23 cellular contexts compared by ENCODE assay signal in genomic region chr3:152857082-152857481, GRCh38. TPM values are rescaled to one million over a fixed set of nuclear protein-coding genes. Genes with fewer than 3 reads are reported as not detected.
DNase-seq lines count a peak whose midpoint lies in the region; ATAC-seq, FAIRE-seq and TF ChIP-seq lines count a peak whose summit lies in the region.
"Had no signal": no experiment of that assay in that cellular context is flagged by ENCODE, and none has a peak within 500 bp of the region (broad histone marks: within the 10 kb centered on the region; RNA-seq: fewer than 3 reads in every experiment).

No MANE protein-coding gene starts in this region.

- H3K79me2 ChIP-seq in GM23248 (ENCODE audit: insufficient read depth): no peaks in the 10 kb centered on the region
- no peaks in the 10 kb centered on the region for H3K79me2 ChIP-seq in K562 (ENCODE audit: control insufficient read depth, insufficient read depth, low read length)

- peak in 1 of 2 experiments; percentile 2; a peak in 1 of 4 replicates for TF ChIP-seq RAD21 in K562 (CRISPR knock-in tag; conservative IDR thresholded peaks at IDR 0.05 in 1 of 2, IDR thresholded peaks at IDR 0.05 in 1 of 2)

- H3F3A ChIP-seq in GM23248 (ENCODE audit: insufficient read depth): no peaks in the 10 kb centered on the region

- H3K9ac ChIP-seq in GM23248: no peak overlapping the region
- H3K9ac ChIP-seq in K562 (ENCODE audit: insufficient read depth in 1 of 2, low read depth in 2 of 2, low read length in 2 of 2): no peak overlapping the region
- H3K9ac ChIP-seq: SK-N-SH had no signal

- TF ChIP-seq POLR2A in K562 (conservative IDR thresholded peaks at IDR 0.05): no peak

- no TSS peak for BruUV-seq in K562 (replicated peaks; lab: Mats Ljungman, UMichigan)

- H3K4me2 ChIP-seq in GM23248 (ENCODE audit: unreplicated experiment): no peak overlapping the region
- H3K4me2 ChIP-seq in K562 (ENCODE audit: insufficient read depth, low read length): no peak overlapping the region
- H3K4me2 ChIP-seq: SK-N-SH had no signal

- H3K27ac ChIP-seq in C4-2B: peak overlapping the region; percentile 20; the same call in 1 of the 2 replicates
- no peak overlapping the region for H3K27ac ChIP-seq in GM23248
- H3K27ac ChIP-seq in K562 (ENCODE audit: extremely low read depth, low read depth, low read length): no peak overlapping the region
- no peak overlapping the region for H3K27ac ChIP-seq in lung (ENCODE audit: low read depth in 1 of 2, low read length in 1 of 2)
- no peak overlapping the region for H3K27ac ChIP-seq in RWPE1
- H3K27ac ChIP-seq: dorsolateral prefrontal cortex, epithelial cell of prostate, gastrocnemius medialis, Peyer's patch, tibial nerve had no signal

- H3K9me3 ChIP-seq in GM23248 (ENCODE audit: low read depth) (no peaks in the 10 kb centered on the region), K562 (replicated peaks; ENCODE audit: control insufficient read depth, insufficient read depth, low read depth, low read length) (no peaks in the 10 kb centered on the region), lung (ENCODE audit: control insufficient read depth in 2 of 2, insufficient read depth in 1 of 2, low read length in 1 of 2) (peaks cover 0 to 2% of the 10 kb centered on the region in 2 donors)
- H3K9me3 ChIP-seq: gastrocnemius medialis, Peyer's patch, SK-N-SH had no signal

- intact Hi-C loops in K562 (cut with micrococcal nuclease): no loop called here

- 79 to 100% methylated on average over 1 of the region's 1 CpG for WGBS in GM23248 (ENCODE audit: low coverage in 1 of 2, low lambda C conversion rate in 2 of 2, missing lambda C conversion rate in 2 of 2), 2 experiments
- 36% methylated on average over 1 of the region's 1 CpG for WGBS in K562 (ENCODE audit: insufficient coverage, low coverage, missing lambda C conversion rate)
- 88 to 92% methylated on average over 1 of the region's 1 CpG for WGBS in lung, 2 donors

- peak; percentile 25 for TF ChIP-seq EP300 in K562 (IDR thresholded peaks at IDR 0.05; ENCODE audit: low read length)

- peak; percentile 98 for ATAC-seq in K562
- ATAC-seq in lung (ENCODE audit: insufficient read depth, low FRiP score): peak; percentile 68
- ATAC-seq in GM21737 (IDR thresholded peaks at IDR 0.05; ENCODE audit: unreplicated experiment): no peak
- ATAC-seq in GM21526 (IDR thresholded peaks at IDR 0.05; ENCODE audit: low FRiP score, unreplicated experiment): no peak
- ATAC-seq: gastrocnemius medialis had no signal

- FAIRE-seq in K562 (lab: Jason Lieb, UNC): peak; percentile 86
- FAIRE-seq: H1 had no signal

- CTCF ChIA-PET in K562 (lab: Yijun Ruan, JAX; ENCODE audit: low intra/inter-chr PET ratio) (no interaction called here), RWPE1 (lab: Yijun Ruan, JAX) (no interaction called here)

- no peaks in the 10 kb centered on the region for H3K27me3 ChIP-seq in GM23248 (replicated peaks; ENCODE audit: insufficient read depth)
- H3K27me3 ChIP-seq in K562 (ENCODE audit: control insufficient read depth in 2 of 2, insufficient read depth in 2 of 2, low read length in 2 of 2): no peaks in the 10 kb centered on the region
- no peaks in the 10 kb centered on the region for H3K27me3 ChIP-seq in lung (ENCODE audit: control insufficient read depth, insufficient read depth)
- H3K27me3 ChIP-seq: dorsolateral prefrontal cortex, gastrocnemius medialis, Peyer's patch, tibial nerve had no signal

- H4K20me1 ChIP-seq in GM23248 (ENCODE audit: insufficient read depth) (no peaks in the 10 kb centered on the region), K562 (replicated peaks; ENCODE audit: control insufficient read depth, insufficient read depth, low read length) (no peaks in the 10 kb centered on the region)

- H3K36me3 ChIP-seq in GM23248 (ENCODE audit: low read depth) (no peaks in the 10 kb centered on the region), K562 (ENCODE audit: control insufficient read depth, insufficient read depth, low read length) (no peaks in the 10 kb centered on the region), lung (ENCODE audit: control insufficient read depth in 2 of 2, insufficient read depth in 2 of 2, low read length in 2 of 2) (no peaks in the 10 kb centered on the region)
- H3K36me3 ChIP-seq: gastrocnemius medialis, Peyer's patch, tibial nerve had no signal

- no peak overlapping the region for H2AFZ ChIP-seq in GM23248
- peak overlapping the region; percentile 18; the same call in 1 of the 2 replicates for H2AFZ ChIP-seq in K562 (ENCODE audit: low read depth, low read length)

- H3K4me1 ChIP-seq in GM23248 (ENCODE audit: insufficient read depth) (no peaks in the 10 kb centered on the region), K562 (replicated peaks in 1 of 2; ENCODE audit: control insufficient read depth in 2 of 2, insufficient read depth in 2 of 2, low read length in 2 of 2) (peaks cover 0 to 5% of the 10 kb centered on the region in 2 experiments; a peak in 2 of 5 replicates), lung (ENCODE audit: control insufficient read depth in 2 of 2, insufficient read depth in 2 of 2, low read length in 2 of 2) (no peaks in the 10 kb centered on the region)
- H3K4me1 ChIP-seq: gastrocnemius medialis, Peyer's patch had no signal

- POLR2A ChIA-PET in K562 (lab: Yijun Ruan, JAX): interaction anchor here (0.8 to 1.2 kb wide), 5 partner anchors 13 to 31 kb away, joined by 3 to 6 read pairs (median 4); no protein-coding TSS in a partner anchor
- POLR2A ChIA-PET in RWPE1 (lab: Yijun Ruan, JAX; ENCODE audit: low non-redundant PET): no interaction called here

- no peak overlapping the region for H3K4me3 ChIP-seq in GM23248
- H3K4me3 ChIP-seq in K562: no peak overlapping the region
- H3K4me3 ChIP-seq in lung: no peak overlapping the region
- H3K4me3 ChIP-seq: dorsolateral prefrontal cortex, gastrocnemius medialis, Peyer's patch, tibial nerve had no signal

- in situ Hi-C loops in GM23248 (cut with MboI): no loop called here
- in situ Hi-C loops in K562 (cut with MboI): no loop called here

- no peaks in the 10 kb centered on the region for H3K9me1 ChIP-seq in K562 (ENCODE audit: control insufficient read depth, insufficient read depth, low read length)

- no peaks in the 10 kb centered on the region for H3K9me2 ChIP-seq in GM23248 (ENCODE audit: insufficient read depth)
- H3K9me2 ChIP-seq: SK-N-SH had no signal

- peak; percentile 14 for DNase-seq in GM23248
- DNase-seq in K562 (ENCODE audit: extremely low read depth in 1 of 4, low spot score in 3 of 4): peak in 2 of 4 experiments; percentile 21 to 62
- peak; percentile 30 for DNase-seq in lung (ENCODE audit: low spot score)
- DNase-seq in activated CD4-positive, CD25-positive, alpha-beta regulatory T cell treated with anti-CD3 and anti-CD28 coated beads, Interleukin-2, amount 50 U/mL, for 72 hours: no peak
- no peak for DNase-seq in RWPE1 (ENCODE audit: low spot score)
- DNase-seq: activated CD4-positive, alpha-beta T cell treated with anti-CD3 and anti-CD28 coated beads for 48 hours; activated CD8-positive, alpha-beta memory T cell treated with anti-CD3 and anti-CD28 coated beads, Interleukin-2, amount 50 U/mL, for 4 hours; activated effector memory CD4-positive, alpha-beta T cell treated with anti-CD3 and anti-CD28 coated beads, Interleukin-2, amount 50 U/mL, for 16 hours; dorsolateral prefrontal cortex; gastrocnemius medialis; IMR-90; kidney glomerular epithelial cell; NCI-H187; NCI-H345; Peyer's patch; SK-N-SH; stimulated activated naive CD4-positive, alpha-beta T cell had no signal

- TF ChIP-seq CTCF in C4-2B (conservative IDR thresholded peaks at IDR 0.05) (no peak), K562 (IDR thresholded peaks at IDR 0.05 in 2 of 3, conservative IDR thresholded peaks at IDR 0.05 in 1 of 3; ENCODE audit: insufficient read depth in 2 of 3, low read depth in 1 of 3, low read length in 3 of 3) (no peak), lung (IDR thresholded peaks at IDR 0.05; ENCODE audit: control extremely low read depth, extremely low read depth) (no peak), RWPE1 (conservative IDR thresholded peaks at IDR 0.05; ENCODE audit: low read depth) (no peak)

TF ChIP-seq in K562, 482 proteins besides CTCF, POLR2A, EP300 and RAD21 (continues in another document):
- TF ChIP-seq ZNF695 (CRISPR knock-in tag; IDR thresholded peaks at IDR 0.05) (no peak), ZNF280A (IDR thresholded peaks at IDR 0.05; ENCODE audit: low read depth, partially characterized antibody) (no peak), STAT5A (IDR thresholded peaks at IDR 0.05; ENCODE audit: borderline replicate concordance, low read length) (no peak)

RNA-seq across cellular contexts. Expression of gene P2RY1, which starts 22.2 kb away (rescaled TPM):
- 0.13 and 0.22 TPM in 2 replicates for total RNA-seq in GM23248 (2014; rRNA removed; shearing (Covaris generic))
- 0.09 TPM in 1 of 2 replicates, not detected in the other for polyA plus RNA-seq in GM23248 (2016; fragmentation: Nextera tagmentation; extraction: Ambion mirVana)
- total RNA-seq in K562 (2011; cell fraction: chromatin; rRNA removed; ENCODE audit: low replicate concordance): 18.7 and 47.0 TPM in 2 replicates
- total RNA-seq in K562 (2011; cell fraction: nucleolus; rRNA removed): 20.0 and 27.2 TPM in 2 replicates
- 30.1 and 34.5 TPM in 2 replicates for total RNA-seq in K562 (2011; cell fraction: nucleoplasm; rRNA removed)
- 21.4 and 21.9 TPM in 2 replicates for total RNA-seq in K562 (2014; rRNA removed)
- 27.9 and 30.3 TPM in 2 replicates for total RNA-seq in K562 (2014; rRNA removed; fragmentation: Illumina TruSeq; extraction: Trizol)
- 17.5 and 18.1 TPM in 2 replicates for total RNA-seq in K562 (2015; rRNA removed; fragmentation: Illumina TruSeq; extraction: Trizol)
- 23.1 and 24.3 TPM in 2 replicates for total RNA-seq in K562 (2021)
- 17.0 and 20.4 TPM in 2 replicates for polyA plus RNA-seq in K562 (2011; rRNA removed)
- polyA plus RNA-seq in K562 (2011; cell fraction: cytosol; rRNA removed): 9.4 and 13.7 TPM in 2 replicates
- 16.9 and 21.5 TPM in 2 replicates for polyA plus RNA-seq in K562 (2011; cell fraction: nucleus; rRNA removed)
- polyA plus RNA-seq in K562 (2012): 10.0 and 11.2 TPM in 2 replicates
- polyA plus RNA-seq in K562 (2014; fragmentation: Illumina TruSeq; extraction: Trizol): 18.0 and 18.6 TPM in 2 replicates
- polyA plus RNA-seq in K562 (2014; fragmentation: Nextera tagmentation; extraction: Ambion mirVana): 1 to 10 TPM; 6.0 TPM
- 17.8 and 18.4 TPM in 2 replicates for polyA plus RNA-seq in K562 (2014; rRNA removed)
- 29.4 and 36.2 TPM in 2 replicates for polyA minus RNA-seq in K562 (2011; rRNA and poly(A)+ RNA removed)
- 18.5 and 21.0 TPM in 2 replicates for polyA minus RNA-seq in K562 (2011; cell fraction: cytosol; rRNA and poly(A)+ RNA removed)
- 22.1 and 35.8 TPM in 2 replicates for polyA minus RNA-seq in K562 (2011; cell fraction: nucleus; rRNA and poly(A)+ RNA removed)
- 10 to 100 TPM; 12.5 to 20.2 TPM for total RNA-seq in lung
- 1 to 10 TPM; 3.3 to 8.3 TPM for polyA plus RNA-seq in lung
- total RNA-seq: IMR-90 had no signal
- polyA plus RNA-seq: IMR-90, SK-N-SH had no signal

Comparison
In these comparisons a context has a peak if more than half of its experiments do, and no peak if none do; other contexts are left out.
1. DNase-seq: peak in GM23248 (single experiment) and lung (single experiment); none in activated CD4-positive, CD25-positive, alpha-beta regulatory T cell treated with anti-CD3 and anti-CD28 coated beads, Interleukin-2, amount 50 U/mL, for 72 hours (single experiment) and RWPE1 (single experiment).
2. ATAC-seq: peak in K562 (single experiment) and lung (single experiment); none in GM21737 (single experiment) and GM21526 (single experiment).
3. RNA of gene P2RY1, which starts 22.2 kb away (total RNA-seq): 17.5 to 47.0 TPM in K562 and 12.5 to 20.2 TPM in lung; 0.13 to 0.22 TPM in GM23248; every median in the first group is over 10 times any median in the second.